ENCODE assay signal across 15 cellular contexts in genomic region chr7:54904130-54904529, GRCh38.
DNase-seq lines count a peak whose midpoint lies in the region; ATAC-seq, FAIRE-seq and TF ChIP-seq lines count a peak whose summit lies in the region.
"Had no signal": no experiment of that assay in that cellular context is flagged by ENCODE, and none has a peak within 500 bp of the region (broad histone marks: within the 10 kb centered on the region; RNA-seq: fewer than 3 reads in every experiment).

No MANE protein-coding gene starts in this region.

- no peaks in the 10 kb centered on the region for H3K36me3 ChIP-seq in vagina

- TF ChIP-seq POLR2A in vagina (IDR thresholded peaks at IDR 0.05): no peak

- H3K27me3 ChIP-seq in vagina: no peaks in the 10 kb centered on the region

- no peaks in the 10 kb centered on the region for H3K9me3 ChIP-seq in vagina

- ATAC-seq in Right ventricle myocardium superior (ENCODE audit: poor library complexity) (peak; percentile 97), left lobe of liver (peak; percentile 50), GM19328 (IDR thresholded peaks at IDR 0.05; ENCODE audit: unreplicated experiment) (no peak), GM18517 (IDR thresholded peaks at IDR 0.05; ENCODE audit: unreplicated experiment) (no peak)
- ATAC-seq: GM23338 had no signal

- intact Hi-C loops in Right ventricle myocardium superior (cut with DNase I): no loop called here
- intact Hi-C loops in cardiac septum (cut with DNase I): no loop called here
- intact Hi-C loops in vagina (cut with DNase I): no loop called here

- no peak for TF ChIP-seq CTCF in vagina (IDR thresholded peaks at IDR 0.05)

- FAIRE-seq in endometrium (lab: Jason Lieb, UNC): peak; percentile 90
- FAIRE-seq: A204.1 had no signal

- no peak overlapping the region for H3K4me3 ChIP-seq in vagina
- H3K4me3 ChIP-seq: GM23338 had no signal

- H3K4me1 ChIP-seq in vagina: peaks cover 6% of the 10 kb centered on the region

- H3K27ac ChIP-seq in vagina: peak overlapping the region; percentile 55

- DNase-seq in Right ventricle myocardium superior (no peak), cardiac septum (ENCODE audit: low spot score) (no peak), left lobe of liver (ENCODE audit: low spot score) (no peak), vagina (ENCODE audit: extremely low spot score in 2 of 2) (no peak)
- DNase-seq in stimulated activated naive CD4-positive, alpha-beta T cell (lab: John Stamatoyannopoulos, UW): no peak
- DNase-seq: activated CD4-positive, alpha-beta T cell treated with anti-CD3 and anti-CD28 coated beads, Interleukin-2, amount 10 ng/mL, durations not matched to agents 24 days and 14 days; GF-D8; mesendoderm; NCI-H187 treated with DMSO at 0.1 percent for 48 hours; substantia nigra had no signal

Comparison
In these comparisons a context has a peak if more than half of its experiments do, and no peak if none do; other contexts are left out.
1. ATAC-seq: peak in Right ventricle myocardium superior (single experiment) and left lobe of liver (single experiment); none in GM19328 (single experiment) and GM18517 (single experiment).